ENCODE assay signal across 27 cellular contexts in the genomic region with DNA sequence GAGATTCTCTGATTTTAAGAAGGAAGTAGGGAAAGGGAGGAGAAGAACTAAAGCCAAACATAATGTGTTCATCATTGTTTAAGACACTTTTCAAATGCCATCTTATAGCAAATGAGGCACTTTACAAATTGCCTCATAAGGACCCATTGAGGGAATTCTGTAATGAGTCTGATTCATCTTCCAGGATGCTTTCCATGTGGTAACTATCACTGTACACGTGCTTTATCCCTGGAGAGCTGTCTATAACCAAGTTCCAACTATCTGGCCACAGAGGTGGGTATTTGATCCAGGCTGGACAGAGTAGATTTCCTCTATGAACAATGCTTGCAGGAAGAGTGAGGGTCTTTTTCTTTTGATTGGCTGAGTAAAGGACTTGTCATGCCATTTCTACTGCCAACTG.
"Had no signal": no experiment of that assay in that cellular context is flagged by ENCODE, and none has a peak within 500 bp of the region (broad histone marks: within the 10 kb centered on the region; RNA-seq: fewer than 3 reads in every experiment).

No MANE protein-coding gene starts in this region.

- DNase-seq: dermis blood vessel endothelial cell; effector memory CD8-positive, alpha-beta T cell; foreskin keratinocyte; glutamatergic neuron; hypothalamus; immature natural killer cell; islet precursor cell; kidney glomerular epithelial cell; left colon; left ventricle myocardium inferior; lower lobe of right lung; naive thymus-derived CD8-positive, alpha-beta T cell; nephron progenitor cell; nucleus accumbens; small intestine; stimulated activated CD4-positive, alpha-beta T cell treated with anti-CD3 and anti-CD28 coated beads, Interleukin-1b, Interleukin-23, amount 100 ng/mL, for 48 hours; stimulated activated CD4-positive, alpha-beta T cell treated with anti-CD3 and anti-CD28 coated beads, Interleukin-4, amount 100 ng/mL, for 1 hour; stimulated activated CD8-positive, alpha-beta memory T cell treated with anti-CD3 and anti-CD28 coated beads, Interleukin-4, amount 100 ng/mL, for 48 hours; stimulated activated naive CD8-positive, alpha-beta T cell treated with anti-CD3 and anti-CD28 coated beads, Interleukin-15, Interleukin-2, amounts not matched to agents 100 U/mL and 50 U/mL, for 24 hours; upper lobe of left lung had no signal

- H3K9me3 ChIP-seq: left ventricle myocardium inferior, lower lobe of right lung, prostate gland, right atrium auricular region, thoracic aorta, tibial nerve had no signal

- H3K36me3 ChIP-seq: left ventricle myocardium inferior, lower lobe of right lung, prostate gland, right atrium auricular region, thoracic aorta, tibial nerve, upper lobe of left lung had no signal

- H3K4me1 Mint-ChIP-seq: immature natural killer cell; naive thymus-derived CD8-positive, alpha-beta T cell had no signal

- H3K4me3 ChIP-seq: coronary artery, left ventricle myocardium inferior, lower lobe of right lung, prostate gland, right atrium auricular region, thoracic aorta, tibial nerve, upper lobe of left lung had no signal

- H3K27ac ChIP-seq: coronary artery, epithelial cell of prostate, foreskin keratinocyte, left ventricle myocardium inferior, lower lobe of right lung, prostate gland, right atrium auricular region, thoracic aorta, tibial nerve, upper lobe of left lung had no signal

- ATAC-seq: effector memory CD8-positive, alpha-beta T cell; esophagus mucosa; foreskin keratinocyte; left colon; lower lobe of right lung; naive thymus-derived CD8-positive, alpha-beta T cell; stimulated activated naive CD8-positive, alpha-beta T cell treated with anti-CD3 and anti-CD28 coated beads, Interleukin-15, Interleukin-2, amounts not matched to agents 100 U/mL and 50 U/mL, for 24 hours had no signal

- H3K4me1 ChIP-seq: foreskin keratinocyte, left ventricle myocardium inferior, lower lobe of right lung, prostate gland, right atrium auricular region, upper lobe of left lung had no signal

- H3K9me3 Mint-ChIP-seq: nephron progenitor cell had no signal

- H3K4me3 Mint-ChIP-seq: effector memory CD8-positive, alpha-beta T cell; immature natural killer cell; naive thymus-derived CD8-positive, alpha-beta T cell; nephron progenitor cell had no signal

- H3K27ac Mint-ChIP-seq: effector memory CD8-positive, alpha-beta T cell; immature natural killer cell; naive thymus-derived CD8-positive, alpha-beta T cell; nephron progenitor cell had no signal

- H3K36me3 Mint-ChIP-seq: immature natural killer cell; naive thymus-derived CD8-positive, alpha-beta T cell had no signal

- H3K27me3 ChIP-seq: right atrium auricular region, tibial nerve, upper lobe of left lung had no signal
